ENCODE assay signal across 1 cellular context in the genomic region with DNA sequence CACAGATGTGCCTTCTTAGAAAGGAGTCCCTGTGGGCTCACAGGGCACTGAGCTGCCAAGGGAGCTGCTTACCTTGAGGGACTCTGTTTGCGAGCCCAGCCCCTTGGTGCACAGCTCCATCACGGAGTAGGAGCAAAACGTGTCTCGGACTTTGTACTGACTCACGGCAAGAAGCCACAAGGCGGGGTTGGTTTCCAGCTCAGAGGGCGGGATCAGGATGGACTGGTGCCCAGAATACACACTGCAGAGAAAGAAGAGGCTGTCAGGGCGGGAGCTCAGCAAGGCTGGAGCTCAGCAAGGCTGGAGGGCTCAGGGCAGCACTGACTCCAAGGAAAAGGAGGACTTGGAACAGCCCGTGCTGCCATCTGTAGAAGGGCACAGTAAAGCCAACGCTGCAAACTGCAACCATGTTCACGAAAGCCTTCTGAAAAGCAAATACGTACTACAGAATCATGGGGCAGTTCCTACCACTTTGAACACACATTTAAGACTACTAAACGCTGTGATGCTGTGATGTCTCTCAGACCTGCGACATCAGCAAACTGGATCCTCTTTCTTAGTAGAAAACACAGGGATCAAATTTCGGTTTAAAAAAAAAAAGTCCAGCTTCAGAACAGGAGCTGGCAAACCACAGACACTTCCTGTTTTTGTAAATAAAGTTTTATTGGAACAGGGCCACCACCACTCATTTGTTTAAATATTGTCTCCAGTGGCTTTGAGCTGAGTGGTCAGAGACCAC.
A peak's percentile ranks its signal among the peaks of the same experiment; 100 is the strongest.
TF ChIP-seq lines count a peak whose summit lies in the region.

No MANE protein-coding gene starts in this region.

TF ChIP-seq in HepG2, 621 proteins besides CTCF, POLR2A, EP300 and RAD21 (continued from another document and continues in another):
- TF ChIP-seq MAFK (conservative IDR thresholded peaks at IDR 0.05 in 1 of 2, IDR thresholded peaks at IDR 0.05 in 1 of 2; ENCODE audit: low read length in 2 of 2): no peak
- no peak for TF ChIP-seq TAF15 (IDR thresholded peaks at IDR 0.05; ENCODE audit: low read depth, low read length, poor library complexity, severe bottlenecking)
- TF ChIP-seq ETV6 (CRISPR knock-in tag; conservative IDR thresholded peaks at IDR 0.05): no peak
- TF ChIP-seq, protein P1, sequence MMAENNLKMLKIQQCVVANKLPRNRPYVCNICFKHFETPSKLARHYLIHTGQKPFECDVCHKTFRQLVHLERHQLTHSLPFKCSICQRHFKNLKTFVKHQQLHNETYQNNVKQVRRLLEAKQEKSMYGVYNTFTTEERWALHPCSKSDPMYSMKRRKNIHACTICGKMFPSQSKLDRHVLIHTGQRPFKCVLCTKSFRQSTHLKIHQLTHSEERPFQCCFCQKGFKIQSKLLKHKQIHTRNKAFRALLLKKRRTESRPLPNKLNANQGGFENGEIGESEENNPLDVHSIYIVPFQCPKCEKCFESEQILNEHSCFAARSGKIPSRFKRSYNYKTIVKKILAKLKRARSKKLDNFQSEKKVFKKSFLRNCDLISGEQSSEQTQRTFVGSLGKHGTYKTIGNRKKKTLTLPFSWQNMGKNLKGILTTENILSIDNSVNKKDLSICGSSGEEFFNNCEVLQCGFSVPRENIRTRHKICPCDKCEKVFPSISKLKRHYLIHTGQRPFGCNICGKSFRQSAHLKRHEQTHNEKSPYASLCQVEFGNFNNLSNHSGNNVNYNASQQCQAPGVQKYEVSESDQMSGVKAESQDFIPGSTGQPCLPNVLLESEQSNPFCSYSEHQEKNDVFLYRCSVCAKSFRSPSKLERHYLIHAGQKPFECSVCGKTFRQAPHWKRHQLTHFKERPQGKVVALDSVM (CRISPR knock-in tag; IDR thresholded peaks at IDR 0.05): 0 out of 2 replicates have a peak, but pooled peaks have one; percentile 22
- peak; percentile 73 for TF ChIP-seq XRCC5 (optimal IDR thresholded peaks at IDR 0.05; ENCODE audit: low read length)
- TF ChIP-seq, protein P2, sequence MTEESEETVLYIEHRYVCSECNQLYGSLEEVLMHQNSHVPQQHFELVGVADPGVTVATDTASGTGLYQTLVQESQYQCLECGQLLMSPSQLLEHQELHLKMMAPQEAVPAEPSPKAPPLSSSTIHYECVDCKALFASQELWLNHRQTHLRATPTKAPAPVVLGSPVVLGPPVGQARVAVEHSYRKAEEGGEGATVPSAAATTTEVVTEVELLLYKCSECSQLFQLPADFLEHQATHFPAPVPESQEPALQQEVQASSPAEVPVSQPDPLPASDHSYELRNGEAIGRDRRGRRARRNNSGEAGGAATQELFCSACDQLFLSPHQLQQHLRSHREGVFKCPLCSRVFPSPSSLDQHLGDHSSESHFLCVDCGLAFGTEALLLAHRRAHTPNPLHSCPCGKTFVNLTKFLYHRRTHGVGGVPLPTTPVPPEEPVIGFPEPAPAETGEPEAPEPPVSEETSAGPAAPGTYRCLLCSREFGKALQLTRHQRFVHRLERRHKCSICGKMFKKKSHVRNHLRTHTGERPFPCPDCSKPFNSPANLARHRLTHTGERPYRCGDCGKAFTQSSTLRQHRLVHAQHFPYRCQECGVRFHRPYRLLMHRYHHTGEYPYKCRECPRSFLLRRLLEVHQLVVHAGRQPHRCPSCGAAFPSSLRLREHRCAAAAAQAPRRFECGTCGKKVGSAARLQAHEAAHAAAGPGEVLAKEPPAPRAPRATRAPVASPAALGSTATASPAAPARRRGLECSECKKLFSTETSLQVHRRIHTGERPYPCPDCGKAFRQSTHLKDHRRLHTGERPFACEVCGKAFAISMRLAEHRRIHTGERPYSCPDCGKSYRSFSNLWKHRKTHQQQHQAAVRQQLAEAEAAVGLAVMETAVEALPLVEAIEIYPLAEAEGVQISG (CRISPR knock-in tag; IDR thresholded peaks at IDR 0.05): peak; percentile 42; the same call in 1 of the 2 replicates
- TF ChIP-seq GATA4 (IDR thresholded peaks at IDR 0.05; ENCODE audit: borderline replicate concordance, low read depth): no peak
- TF ChIP-seq, protein P3, sequence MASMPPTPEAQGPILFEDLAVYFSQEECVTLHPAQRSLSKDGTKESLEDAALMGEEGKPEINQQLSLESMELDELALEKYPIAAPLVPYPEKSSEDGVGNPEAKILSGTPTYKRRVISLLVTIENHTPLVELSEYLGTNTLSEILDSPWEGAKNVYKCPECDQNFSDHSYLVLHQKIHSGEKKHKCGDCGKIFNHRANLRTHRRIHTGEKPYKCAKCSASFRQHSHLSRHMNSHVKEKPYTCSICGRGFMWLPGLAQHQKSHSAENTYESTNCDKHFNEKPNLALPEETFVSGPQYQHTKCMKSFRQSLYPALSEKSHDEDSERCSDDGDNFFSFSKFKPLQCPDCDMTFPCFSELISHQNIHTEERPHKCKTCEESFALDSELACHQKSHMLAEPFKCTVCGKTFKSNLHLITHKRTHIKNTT (CRISPR knock-in tag; IDR thresholded peaks at IDR 0.05): no peak
- TF ChIP-seq, protein P4, sequence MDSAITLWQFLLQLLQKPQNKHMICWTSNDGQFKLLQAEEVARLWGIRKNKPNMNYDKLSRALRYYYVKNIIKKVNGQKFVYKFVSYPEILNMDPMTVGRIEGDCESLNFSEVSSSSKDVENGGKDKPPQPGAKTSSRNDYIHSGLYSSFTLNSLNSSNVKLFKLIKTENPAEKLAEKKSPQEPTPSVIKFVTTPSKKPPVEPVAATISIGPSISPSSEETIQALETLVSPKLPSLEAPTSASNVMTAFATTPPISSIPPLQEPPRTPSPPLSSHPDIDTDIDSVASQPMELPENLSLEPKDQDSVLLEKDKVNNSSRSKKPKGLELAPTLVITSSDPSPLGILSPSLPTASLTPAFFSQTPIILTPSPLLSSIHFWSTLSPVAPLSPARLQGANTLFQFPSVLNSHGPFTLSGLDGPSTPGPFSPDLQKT (CRISPR knock-in tag; IDR thresholded peaks at IDR 0.05; ENCODE audit: borderline replicate concordance): no peak
- TF ChIP-seq ZNF589 (CRISPR knock-in tag; conservative IDR thresholded peaks at IDR 0.05): no peak
- TF ChIP-seq, protein P5, sequence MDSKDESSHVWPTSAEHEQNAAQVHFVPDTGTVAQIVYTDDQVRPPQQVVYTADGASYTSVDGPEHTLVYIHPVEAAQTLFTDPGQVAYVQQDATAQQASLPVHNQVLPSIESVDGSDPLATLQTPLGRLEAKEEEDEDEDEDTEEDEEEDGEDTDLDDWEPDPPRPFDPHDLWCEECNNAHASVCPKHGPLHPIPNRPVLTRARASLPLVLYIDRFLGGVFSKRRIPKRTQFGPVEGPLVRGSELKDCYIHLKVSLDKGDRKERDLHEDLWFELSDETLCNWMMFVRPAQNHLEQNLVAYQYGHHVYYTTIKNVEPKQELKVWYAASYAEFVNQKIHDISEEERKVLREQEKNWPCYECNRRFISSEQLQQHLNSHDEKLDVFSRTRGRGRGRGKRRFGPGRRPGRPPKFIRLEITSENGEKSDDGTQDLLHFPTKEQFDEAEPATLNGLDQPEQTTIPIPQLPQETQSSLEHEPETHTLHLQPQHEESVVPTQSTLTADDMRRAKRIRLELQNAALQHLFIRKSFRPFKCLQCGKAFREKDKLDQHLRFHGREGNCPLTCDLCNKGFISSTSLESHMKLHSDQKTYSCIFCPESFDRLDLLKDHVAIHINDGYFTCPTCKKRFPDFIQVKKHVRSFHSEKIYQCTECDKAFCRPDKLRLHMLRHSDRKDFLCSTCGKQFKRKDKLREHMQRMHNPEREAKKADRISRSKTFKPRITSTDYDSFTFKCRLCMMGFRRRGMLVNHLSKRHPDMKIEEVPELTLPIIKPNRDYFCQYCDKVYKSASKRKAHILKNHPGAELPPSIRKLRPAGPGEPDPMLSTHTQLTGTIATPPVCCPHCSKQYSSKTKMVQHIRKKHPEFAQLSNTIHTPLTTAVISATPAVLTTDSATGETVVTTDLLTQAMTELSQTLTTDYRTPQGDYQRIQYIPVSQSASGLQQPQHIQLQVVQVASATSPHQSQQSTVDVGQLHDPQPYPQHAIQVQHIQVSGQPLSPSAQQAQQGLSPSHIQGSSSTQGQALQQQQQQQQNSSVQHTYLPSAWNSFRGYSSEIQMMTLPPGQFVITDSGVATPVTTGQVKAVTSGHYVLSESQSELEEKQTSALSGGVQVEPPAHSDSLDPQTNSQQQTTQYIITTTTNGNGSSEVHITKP (CRISPR knock-in tag; IDR thresholded peaks at IDR 0.05; ENCODE audit: low read depth): no peak
- TF ChIP-seq, protein P6, sequence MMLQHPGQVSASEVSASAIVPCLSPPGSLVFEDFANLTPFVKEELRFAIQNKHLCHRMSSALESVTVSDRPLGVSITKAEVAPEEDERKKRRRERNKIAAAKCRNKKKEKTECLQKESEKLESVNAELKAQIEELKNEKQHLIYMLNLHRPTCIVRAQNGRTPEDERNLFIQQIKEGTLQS (CRISPR knock-in tag; IDR thresholded peaks at IDR 0.05): no peak
- no peak for TF ChIP-seq IKZF4 (CRISPR knock-in tag; IDR thresholded peaks at IDR 0.05; ENCODE audit: borderline replicate concordance, low read depth, not compliant biosample characterization)
- TF ChIP-seq, protein P7, sequence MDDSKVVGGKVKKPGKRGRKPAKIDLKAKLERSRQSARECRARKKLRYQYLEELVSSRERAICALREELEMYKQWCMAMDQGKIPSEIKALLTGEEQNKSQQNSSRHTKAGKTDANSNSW (CRISPR knock-in tag; IDR thresholded peaks at IDR 0.05; ENCODE audit: borderline replicate concordance): no peak
- TF ChIP-seq ELF3 (CRISPR knock-in tag; IDR thresholded peaks at IDR 0.05): peak; percentile 35
- TF ChIP-seq, protein P8, sequence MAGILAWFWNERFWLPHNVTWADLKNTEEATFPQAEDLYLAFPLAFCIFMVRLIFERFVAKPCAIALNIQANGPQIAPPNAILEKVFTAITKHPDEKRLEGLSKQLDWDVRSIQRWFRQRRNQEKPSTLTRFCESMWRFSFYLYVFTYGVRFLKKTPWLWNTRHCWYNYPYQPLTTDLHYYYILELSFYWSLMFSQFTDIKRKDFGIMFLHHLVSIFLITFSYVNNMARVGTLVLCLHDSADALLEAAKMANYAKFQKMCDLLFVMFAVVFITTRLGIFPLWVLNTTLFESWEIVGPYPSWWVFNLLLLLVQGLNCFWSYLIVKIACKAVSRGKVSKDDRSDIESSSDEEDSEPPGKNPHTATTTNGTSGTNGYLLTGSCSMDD (CRISPR knock-in tag; IDR thresholded peaks at IDR 0.05): no peak
- TF ChIP-seq HCFC1 (IDR thresholded peaks at IDR 0.05; ENCODE audit: low read depth, low read length): no peak
- no peak for TF ChIP-seq SALL2 (CRISPR knock-in tag; IDR thresholded peaks at IDR 0.05)
- TF ChIP-seq, protein P9, sequence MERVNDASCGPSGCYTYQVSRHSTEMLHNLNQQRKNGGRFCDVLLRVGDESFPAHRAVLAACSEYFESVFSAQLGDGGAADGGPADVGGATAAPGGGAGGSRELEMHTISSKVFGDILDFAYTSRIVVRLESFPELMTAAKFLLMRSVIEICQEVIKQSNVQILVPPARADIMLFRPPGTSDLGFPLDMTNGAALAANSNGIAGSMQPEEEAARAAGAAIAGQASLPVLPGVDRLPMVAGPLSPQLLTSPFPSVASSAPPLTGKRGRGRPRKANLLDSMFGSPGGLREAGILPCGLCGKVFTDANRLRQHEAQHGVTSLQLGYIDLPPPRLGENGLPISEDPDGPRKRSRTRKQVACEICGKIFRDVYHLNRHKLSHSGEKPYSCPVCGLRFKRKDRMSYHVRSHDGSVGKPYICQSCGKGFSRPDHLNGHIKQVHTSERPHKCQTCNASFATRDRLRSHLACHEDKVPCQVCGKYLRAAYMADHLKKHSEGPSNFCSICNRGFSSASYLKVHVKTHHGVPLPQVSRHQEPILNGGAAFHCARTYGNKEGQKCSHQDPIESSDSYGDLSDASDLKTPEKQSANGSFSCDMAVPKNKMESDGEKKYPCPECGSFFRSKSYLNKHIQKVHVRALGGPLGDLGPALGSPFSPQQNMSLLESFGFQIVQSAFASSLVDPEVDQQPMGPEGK (CRISPR knock-in tag; IDR thresholded peaks at IDR 0.05): peak; percentile 38; the same call in 1 of the 2 replicates
- no peak for TF ChIP-seq FOXA1 (IDR thresholded peaks at IDR 0.05)
- TF ChIP-seq FOXA1 (CRISPR knock-in tag; IDR thresholded peaks at IDR 0.05): no peak
- TF ChIP-seq, protein P10, sequence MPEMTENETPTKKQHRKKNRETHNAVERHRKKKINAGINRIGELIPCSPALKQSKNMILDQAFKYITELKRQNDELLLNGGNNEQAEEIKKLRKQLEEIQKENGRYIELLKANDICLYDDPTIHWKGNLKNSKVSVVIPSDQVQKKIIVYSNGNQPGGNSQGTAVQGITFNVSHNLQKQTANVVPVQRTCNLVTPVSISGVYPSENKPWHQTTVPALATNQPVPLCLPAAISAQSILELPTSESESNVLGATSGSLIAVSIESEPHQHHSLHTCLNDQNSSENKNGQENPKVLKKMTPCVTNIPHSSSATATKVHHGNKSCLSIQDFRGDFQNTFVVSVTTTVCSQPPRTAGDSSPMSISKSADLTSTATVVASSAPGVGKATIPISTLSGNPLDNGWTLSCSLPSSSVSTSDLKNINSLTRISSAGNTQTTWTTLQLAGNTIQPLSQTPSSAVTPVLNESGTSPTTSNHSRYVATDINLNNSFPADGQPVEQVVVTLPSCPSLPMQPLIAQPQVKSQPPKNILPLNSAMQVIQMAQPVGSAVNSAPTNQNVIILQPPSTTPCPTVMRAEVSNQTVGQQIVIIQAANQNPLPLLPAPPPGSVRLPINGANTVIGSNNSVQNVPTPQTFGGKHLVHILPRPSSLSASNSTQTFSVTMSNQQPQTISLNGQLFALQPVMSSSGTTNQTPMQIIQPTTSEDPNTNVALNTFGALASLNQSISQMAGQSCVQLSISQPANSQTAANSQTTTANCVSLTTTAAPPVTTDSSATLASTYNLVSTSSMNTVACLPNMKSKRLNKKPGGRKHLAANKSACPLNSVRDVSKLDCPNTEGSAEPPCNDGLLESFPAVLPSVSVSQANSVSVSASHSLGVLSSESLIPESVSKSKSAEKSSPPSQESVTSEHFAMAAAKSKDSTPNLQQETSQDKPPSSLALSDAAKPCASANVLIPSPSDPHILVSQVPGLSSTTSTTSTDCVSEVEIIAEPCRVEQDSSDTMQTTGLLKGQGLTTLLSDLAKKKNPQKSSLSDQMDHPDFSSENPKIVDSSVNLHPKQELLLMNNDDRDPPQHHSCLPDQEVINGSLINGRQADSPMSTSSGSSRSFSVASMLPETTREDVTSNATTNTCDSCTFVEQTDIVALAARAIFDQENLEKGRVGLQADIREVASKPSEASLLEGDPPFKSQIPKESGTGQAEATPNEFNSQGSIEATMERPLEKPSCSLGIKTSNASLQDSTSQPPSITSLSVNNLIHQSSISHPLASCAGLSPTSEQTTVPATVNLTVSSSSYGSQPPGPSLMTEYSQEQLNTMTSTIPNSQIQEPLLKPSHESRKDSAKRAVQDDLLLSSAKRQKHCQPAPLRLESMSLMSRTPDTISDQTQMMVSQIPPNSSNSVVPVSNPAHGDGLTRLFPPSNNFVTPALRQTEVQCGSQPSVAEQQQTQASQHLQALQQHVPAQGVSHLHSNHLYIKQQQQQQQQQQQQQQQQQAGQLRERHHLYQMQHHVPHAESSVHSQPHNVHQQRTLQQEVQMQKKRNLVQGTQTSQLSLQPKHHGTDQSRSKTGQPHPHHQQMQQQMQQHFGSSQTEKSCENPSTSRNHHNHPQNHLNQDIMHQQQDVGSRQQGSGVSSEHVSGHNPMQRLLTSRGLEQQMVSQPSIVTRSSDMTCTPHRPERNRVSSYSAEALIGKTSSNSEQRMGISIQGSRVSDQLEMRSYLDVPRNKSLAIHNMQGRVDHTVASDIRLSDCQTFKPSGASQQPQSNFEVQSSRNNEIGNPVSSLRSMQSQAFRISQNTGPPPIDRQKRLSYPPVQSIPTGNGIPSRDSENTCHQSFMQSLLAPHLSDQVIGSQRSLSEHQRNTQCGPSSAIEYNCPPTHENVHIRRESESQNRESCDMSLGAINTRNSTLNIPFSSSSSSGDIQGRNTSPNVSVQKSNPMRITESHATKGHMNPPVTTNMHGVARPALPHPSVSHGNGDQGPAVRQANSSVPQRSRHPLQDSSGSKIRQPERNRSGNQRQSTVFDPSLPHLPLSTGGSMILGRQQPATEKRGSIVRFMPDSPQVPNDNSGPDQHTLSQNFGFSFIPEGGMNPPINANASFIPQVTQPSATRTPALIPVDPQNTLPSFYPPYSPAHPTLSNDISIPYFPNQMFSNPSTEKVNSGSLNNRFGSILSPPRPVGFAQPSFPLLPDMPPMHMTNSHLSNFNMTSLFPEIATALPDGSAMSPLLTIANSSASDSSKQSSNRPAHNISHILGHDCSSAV (CRISPR knock-in tag; IDR thresholded peaks at IDR 0.05; ENCODE audit: borderline replicate concordance): no peak
- TF ChIP-seq ZFP37 (CRISPR knock-in tag; IDR thresholded peaks at IDR 0.05; ENCODE audit: borderline replicate concordance): no peak
- TF ChIP-seq SOX13 (IDR thresholded peaks at IDR 0.05): no peak
- TF ChIP-seq SOX13 (CRISPR knock-in tag; conservative IDR thresholded peaks at IDR 0.05 in 1 of 2, IDR thresholded peaks at IDR 0.05 in 1 of 2): no peak
- no peak for TF ChIP-seq ZSCAN20 (CRISPR knock-in tag; IDR thresholded peaks at IDR 0.05; ENCODE audit: borderline replicate concordance)
